ENCODE assay signal across 7 cellular contexts in the genomic region with DNA sequence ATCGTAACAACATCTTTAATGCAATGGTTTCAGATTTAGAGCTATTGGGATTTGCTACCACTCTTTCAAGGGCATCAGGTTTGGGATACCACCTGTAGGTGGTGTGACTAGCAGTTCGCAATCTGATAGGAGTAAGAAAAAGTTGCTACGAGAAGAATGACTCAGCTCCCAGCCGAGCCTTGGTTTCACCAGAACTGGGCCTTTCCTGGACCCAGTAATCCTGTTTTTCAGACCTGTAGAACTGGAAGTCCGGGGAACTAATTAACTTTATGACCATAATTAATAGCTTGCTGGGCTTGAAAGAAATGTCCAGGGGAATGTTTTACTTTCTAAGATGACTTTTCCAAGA. TPM values are rescaled to one million over a fixed set of nuclear protein-coding genes. Genes with fewer than 3 reads are reported as not detected.
DNase-seq lines count a peak whose midpoint lies in the region; FAIRE-seq and TF ChIP-seq lines count a peak whose summit lies in the region.

No MANE protein-coding gene starts in this region.

- DNase-seq in GM06990 (ENCODE audit: extremely low read depth, insufficient read length) = no peak
- DNase-seq in HCEC 1CT = peak; percentile 64
- DNase-seq in OCI-M1 (lab: John Stamatoyannopoulos, UW) = peak; percentile 52
- peak in 1 of 2 donors; percentile 48 for DNase-seq in breast epithelium (ENCODE audit: low spot score in 2 of 2)
- DNase-seq in keratinocyte (ENCODE audit: low read depth, low spot score) = no peak
- peak; percentile 58 for DNase-seq in stimulated activated CD4-positive, alpha-beta T cell treated with anti-CD3 and anti-CD28 coated beads, Interleukin-15, amount 100 ng/mL, for 24 hours
- DNase-seq in MV-4-11 (lab: John Stamatoyannopoulos, UW) = no peak

- H3K27me3 ChIP-seq in GM06990 (replicated peaks; ENCODE audit: control insufficient read depth, insufficient read depth, low read length) = no peaks in the 10 kb centered on the region
- H3K27me3 ChIP-seq in breast epithelium = no peaks in the 10 kb centered on the region
- H3K27me3 ChIP-seq in keratinocyte (ENCODE audit: control insufficient read depth, extremely low read depth, insufficient read depth, low read length) = no peaks in the 10 kb centered on the region

- TF ChIP-seq CTCF in GM06990 (IDR thresholded peaks at IDR 0.05; ENCODE audit: insufficient read depth, low read length, poor library complexity, severe bottlenecking) (peak; percentile 36), breast epithelium (IDR thresholded peaks at IDR 0.05) (peak in 2 of 3 donors; percentile 23 to 26), keratinocyte (optimal IDR thresholded peaks at IDR 0.05 in 1 of 3, IDR thresholded peaks at IDR 0.05 in 1 of 3, conservative IDR thresholded peaks at IDR 0.05 in 1 of 3; ENCODE audit: extremely low read depth in 1 of 3, insufficient read depth in 2 of 3, low read length in 3 of 3) (peak; percentile 21 to 39 (median 28))

- H3K9me1 ChIP-seq in keratinocyte (ENCODE audit: control insufficient read depth, extremely low read depth, insufficient read depth, low read length) = no peaks in the 10 kb centered on the region

- intact Hi-C loops in breast epithelium (cut with DNase I; ENCODE audit: low total_unique reads) = no loop called here

- FAIRE-seq in keratinocyte (lab: Jason Lieb, UNC) = no peak

- peaks cover 9% of the 10 kb centered on the region for H3K36me3 ChIP-seq in GM06990 (ENCODE audit: control insufficient read depth, insufficient read depth, low read length)
- peaks cover 7% of the 10 kb centered on the region for H3K36me3 ChIP-seq in breast epithelium
- peaks cover 9% of the 10 kb centered on the region in 2 experiments for H3K36me3 ChIP-seq in keratinocyte (ENCODE audit: control insufficient read depth in 2 of 2, extremely low read depth in 1 of 2, insufficient read depth in 2 of 2, low read length in 2 of 2)

- dilution Hi-C loops in keratinocyte (cut with MboI; ENCODE audit: extremely low pct_ligation_motif_present, low sequenced_read_pairs) = no loop called here

- H3K4me1 ChIP-seq in breast epithelium (peaks cover 0 to 13% of the 10 kb centered on the region in 2 donors), keratinocyte (ENCODE audit: control insufficient read depth, extremely low read depth, insufficient read depth, low read length) (peaks cover 26% of the 10 kb centered on the region)

- H2AFZ ChIP-seq in keratinocyte (ENCODE audit: control insufficient read depth, low read length) = peak overlapping the region; percentile 89

- H3K27ac ChIP-seq in breast epithelium = peak overlapping the region; percentile 91 to 95
- peak overlapping the region; percentile 89 for H3K27ac ChIP-seq in keratinocyte (ENCODE audit: control insufficient read depth, insufficient read depth, low read length)

- H4K20me1 ChIP-seq in keratinocyte (ENCODE audit: control insufficient read depth, extremely low read depth, insufficient read depth, low read length) = no peaks in the 10 kb centered on the region

- peak overlapping the region; percentile 96 for H3K4me2 ChIP-seq in keratinocyte (ENCODE audit: control insufficient read depth, extremely low read depth, insufficient read depth, low read depth, low read length)

- H3K79me2 ChIP-seq in keratinocyte (ENCODE audit: control insufficient read depth, insufficient read depth, low read length) = peaks cover 8% of the 10 kb centered on the region

- H3K9ac ChIP-seq in keratinocyte (ENCODE audit: control insufficient read depth, extremely low read depth, insufficient read depth, low read length) = peak overlapping the region; percentile 91

- H3K9me3 ChIP-seq in breast epithelium (no peaks in the 10 kb centered on the region), keratinocyte (ENCODE audit: control insufficient read depth, low read depth, low read length) (no peaks in the 10 kb centered on the region)

- H3K4me3 ChIP-seq in GM06990 (replicated peaks; ENCODE audit: low read depth, low read length) = peak overlapping the region; percentile 85
- peak overlapping the region; percentile 67 to 86 (median 78) for H3K4me3 ChIP-seq in breast epithelium
- H3K4me3 ChIP-seq in keratinocyte (ENCODE audit: control insufficient read depth in 2 of 3, extremely low read depth in 1 of 3, insufficient read depth in 2 of 3, low read depth in 1 of 3, low read length in 3 of 3) = peak overlapping the region; percentile 77 to 88 (median 77)

- TF ChIP-seq POLR2A in breast epithelium (IDR thresholded peaks at IDR 0.05) = no peak

RNA-seq across cellular contexts. Expression of a gene that starts 0.8 kb away (rescaled TPM):
- 10 to 100 TPM; 22.1 to 41.6 (median 25.2) TPM for total RNA-seq in breast epithelium
- polyA plus RNA-seq in keratinocyte = 13.9 to 28.3 TPM (median 17.7 TPM) in 3 replicates
- polyA plus RNA-seq in keratinocyte (2011; ENCODE audit: low read depth) = 3.4 TPM
- 15.9 and 17.5 TPM in 2 replicates for polyA plus RNA-seq in keratinocyte (2011; cell fraction: cytosol; rRNA removed)
- 18.0 and 19.0 TPM in 2 replicates for polyA plus RNA-seq in keratinocyte (2011; cell fraction: nucleus; rRNA removed)
- polyA plus RNA-seq in keratinocyte (2012; ENCODE audit: low replicate concordance) = 10.5 and 15.4 TPM in 2 replicates
- 13.1 to 24.0 TPM (median 23.8 TPM) in 3 replicates for polyA minus RNA-seq in keratinocyte
- polyA minus RNA-seq in keratinocyte (2011; cell fraction: cytosol; rRNA and poly(A)+ RNA removed) = 19.2 TPM
- polyA minus RNA-seq in keratinocyte (2011; cell fraction: nucleus; rRNA and poly(A)+ RNA removed) = 10.4 and 14.1 TPM in 2 replicates

RNA-seq across cellular contexts. Expression of a gene that starts 9.8 kb away (rescaled TPM):
- total RNA-seq in breast epithelium = 100 to 1,000 TPM; 192 to 238 (median 202) TPM
- polyA plus RNA-seq in keratinocyte = 351 to 437 TPM (median 369 TPM) in 3 replicates
- polyA plus RNA-seq in keratinocyte (2011; ENCODE audit: low read depth) = 97.1 TPM
- polyA plus RNA-seq in keratinocyte (2011; cell fraction: cytosol; rRNA removed) = 431 and 472 TPM in 2 replicates
- polyA plus RNA-seq in keratinocyte (2011; cell fraction: nucleus; rRNA removed) = 304 and 366 TPM in 2 replicates
- polyA plus RNA-seq in keratinocyte (2012; ENCODE audit: low replicate concordance) = 283 and 302 TPM in 2 replicates
- polyA minus RNA-seq in keratinocyte = 168 to 246 TPM (median 203 TPM) in 3 replicates
- 148 TPM for polyA minus RNA-seq in keratinocyte (2011; cell fraction: cytosol; rRNA and poly(A)+ RNA removed)
- polyA minus RNA-seq in keratinocyte (2011; cell fraction: nucleus; rRNA and poly(A)+ RNA removed) = 62.1 and 69.0 TPM in 2 replicates

RNA-seq across cellular contexts. Expression of a gene that starts 45.3 kb away (rescaled TPM):
- total RNA-seq in breast epithelium = not detected
- not detected in 3 replicates for polyA plus RNA-seq in keratinocyte
- polyA plus RNA-seq in keratinocyte (2011; ENCODE audit: low read depth) = not detected
- polyA plus RNA-seq in keratinocyte (2011; cell fraction: cytosol; rRNA removed) = not detected in 2 replicates
- polyA plus RNA-seq in keratinocyte (2011; cell fraction: nucleus; rRNA removed) = not detected in 2 replicates
- not detected in 2 replicates for polyA plus RNA-seq in keratinocyte (2012; ENCODE audit: low replicate concordance)
- not detected in 3 replicates for polyA minus RNA-seq in keratinocyte
- not detected for polyA minus RNA-seq in keratinocyte (2011; cell fraction: cytosol; rRNA and poly(A)+ RNA removed)
- not detected in 2 replicates for polyA minus RNA-seq in keratinocyte (2011; cell fraction: nucleus; rRNA and poly(A)+ RNA removed)

Comparison
In these comparisons a context has a peak if more than half of its experiments do, and no peak if none do; other contexts are left out.
1. DNase-seq: peak in HCEC 1CT (single experiment), OCI-M1 (single experiment) and stimulated activated CD4-positive, alpha-beta T cell treated with anti-CD3 and anti-CD28 coated beads, Interleukin-15, amount 100 ng/mL, for 24 hours (single experiment); none in GM06990 (single experiment), keratinocyte (single experiment) and MV-4-11 (single experiment).
2. Peak in every context shown above with its lines, with median percentiles within 50 percentile points of each other: H3K4me3 ChIP-seq and CTCF ChIP-seq.